Comparison of ENCODE assay signal across 9 cellular contexts in the genomic region with DNA sequence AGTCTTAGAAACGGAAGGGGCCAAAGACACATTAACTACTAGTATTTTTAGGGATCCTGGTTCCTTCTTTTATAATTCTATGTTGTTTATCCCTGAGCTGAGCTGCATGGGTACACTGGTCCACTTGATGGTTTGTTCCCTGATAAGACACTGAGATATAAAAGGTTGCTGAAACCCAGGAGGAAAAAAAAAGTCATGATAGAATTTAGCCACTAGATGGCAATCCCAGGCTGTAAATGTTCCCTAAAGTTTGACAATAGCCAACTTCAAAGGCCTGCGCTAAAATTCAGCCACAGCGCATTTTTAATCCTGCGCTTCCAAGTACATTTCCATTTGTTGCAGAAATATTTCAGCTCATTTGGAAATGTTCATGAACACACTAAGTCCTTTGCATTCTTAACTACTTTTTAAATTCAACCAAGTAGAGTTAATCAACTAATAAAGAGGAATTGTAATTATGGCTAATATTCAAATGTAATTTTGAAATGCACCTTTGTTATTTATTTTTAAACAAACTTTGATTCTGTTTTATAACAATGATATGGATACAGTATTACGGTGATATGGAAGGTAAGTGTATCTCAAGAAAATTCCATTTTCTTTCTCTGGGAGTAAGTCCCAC.
DNase-seq lines count a peak whose midpoint lies in the region; ATAC-seq, FAIRE-seq and TF ChIP-seq lines count a peak whose summit lies in the region.
"Had no signal": no experiment of that assay in that cellular context is flagged by ENCODE, and none has a peak within 500 bp of the region (broad histone marks: within the 10 kb centered on the region; RNA-seq: fewer than 3 reads in every experiment).

No MANE protein-coding gene starts in this region.

- DNase-seq in D341Med (ENCODE audit: low spot score) (peak; percentile 60), NCI-H2227 (lab: John Stamatoyannopoulos, UW; ENCODE audit: unreplicated experiment) (peak; percentile 62), brain microvascular endothelial cell (peak; percentile 38), kidney (no peak), vagina (ENCODE audit: extremely low spot score in 2 of 2) (no peak), cortex of kidney (lab: John Stamatoyannopoulos, UW) (no peak)

- no peak overlapping the region for H3K27ac ChIP-seq in brain microvascular endothelial cell
- H3K27ac ChIP-seq in kidney (ENCODE audit: low read depth in 2 of 2, low read length in 2 of 2): no peak overlapping the region
- no peak overlapping the region for H3K27ac ChIP-seq in vagina
- H3K27ac ChIP-seq: SJCRH30 had no signal

- no peaks in the 10 kb centered on the region for H3K27me3 ChIP-seq in brain microvascular endothelial cell (replicated peaks)
- no peaks in the 10 kb centered on the region for H3K27me3 ChIP-seq in vagina
- H3K27me3 ChIP-seq: SJCRH30 had no signal

- ATAC-seq in GM21529 (IDR thresholded peaks at IDR 0.05; ENCODE audit: unreplicated experiment) (peak; percentile 72), HG02973 (IDR thresholded peaks at IDR 0.05; ENCODE audit: unreplicated experiment) (no peak)

- FAIRE-seq in kidney (lab: Jason Lieb, UNC): peak; percentile 39

- H3K4me1 ChIP-seq in kidney (ENCODE audit: control insufficient read depth in 1 of 2, insufficient read depth in 1 of 2, low read depth in 1 of 2, low read length in 2 of 2) (no peaks in the 10 kb centered on the region), vagina (no peaks in the 10 kb centered on the region)
- H3K4me1 ChIP-seq: SJCRH30 had no signal

- no peaks in the 10 kb centered on the region for H3K9me3 ChIP-seq in kidney (ENCODE audit: control insufficient read depth in 1 of 2, low read length in 2 of 2)
- no peaks in the 10 kb centered on the region for H3K9me3 ChIP-seq in vagina
- H3K9me3 ChIP-seq: SJCRH30 had no signal

- no peak overlapping the region for H3K9ac ChIP-seq in kidney (ENCODE audit: low read length in 2 of 2)

- TF ChIP-seq POLR2A in vagina (IDR thresholded peaks at IDR 0.05): no peak

- in situ Hi-C loops in brain microvascular endothelial cell (cut with HindIII; ENCODE audit: low pct_ligation_motif_present, low sequenced_read_pairs): no loop called here

- H3K4me3 ChIP-seq in brain microvascular endothelial cell (ENCODE audit: low read depth, low read length) (no peak overlapping the region), kidney (ENCODE audit: low read length in 2 of 2) (no peak overlapping the region), vagina (no peak overlapping the region)
- H3K4me3 ChIP-seq: SJCRH30 had no signal

- H3K36me3 ChIP-seq in brain microvascular endothelial cell (replicated peaks) (no peaks in the 10 kb centered on the region), kidney (ENCODE audit: control insufficient read depth in 1 of 2, insufficient read depth in 2 of 2, low read length in 2 of 2) (no peaks in the 10 kb centered on the region), vagina (no peaks in the 10 kb centered on the region)
- H3K36me3 ChIP-seq: SJCRH30 had no signal

- TF ChIP-seq CTCF in brain microvascular endothelial cell (IDR thresholded peaks at IDR 0.05; ENCODE audit: low read depth, low read length, missing control alignments): peak; percentile 61
- TF ChIP-seq CTCF in kidney (IDR thresholded peaks at IDR 0.05; ENCODE audit: borderline replicate concordance, extremely low read depth, insufficient read depth): peak; percentile 61
- TF ChIP-seq CTCF in vagina (IDR thresholded peaks at IDR 0.05): peak; percentile 27 to 43 (median 34)

- intact Hi-C loops in kidney (cut with DNase I) (no loop called here), vagina (cut with DNase I) (no loop called here)

Comparison
In these comparisons a context has a peak if more than half of its experiments do, and no peak if none do; other contexts are left out.
1. DNase-seq: peak in D341Med (single experiment), NCI-H2227 (single experiment) and brain microvascular endothelial cell (single experiment); none in kidney (single experiment), vagina (0 of 2) and cortex of kidney (single experiment).
2. Peak in every context shown above with its lines, with median percentiles within 50 percentile points of each other: CTCF ChIP-seq.